Comparison of ENCODE assay signal across 20 cellular contexts in genomic region chr14:51593397-51593796, GRCh38. TPM values are rescaled to one million over a fixed set of nuclear protein-coding genes. Genes with fewer than 3 reads are reported as not detected.
DNase-seq lines count a peak whose midpoint lies in the region; ATAC-seq and TF ChIP-seq lines count a peak whose summit lies in the region.
"Had no signal": no experiment of that assay in that cellular context is flagged by ENCODE, and none has a peak within 500 bp of the region (broad histone marks: within the 10 kb centered on the region; RNA-seq: fewer than 3 reads in every experiment).

No MANE protein-coding gene starts in this region.

- intact Hi-C loops in Panc1 (cut with micrococcal nuclease; ENCODE audit: unreplicated experiment) = no loop called here
- intact Hi-C loops in dorsolateral prefrontal cortex (cut with DNase I) = no loop called here

- H3K23ac ChIP-seq in mesenchymal stem cell (ENCODE audit: low read length in 2 of 2) = no peak overlapping the region

- TF ChIP-seq CTCF in Panc1 (IDR thresholded peaks at IDR 0.05) (no peak), dorsolateral prefrontal cortex (IDR thresholded peaks at IDR 0.05 in 54 of 56, conservative IDR thresholded peaks at IDR 0.05 in 2 of 56; ENCODE audit: low read depth in 1 of 56, partially characterized antibody in 56 of 56) (no peak)

- peak overlapping the region in 1 of 2 experiments; percentile 15 for H2BK12ac ChIP-seq in mesenchymal stem cell (ENCODE audit: low read length in 2 of 2)

- no TSS peak for BruUV-seq in Panc1 (replicated peaks; lab: Mats Ljungman, UMichigan)

- CTCF ChIA-PET in Panc1 (lab: Charles Lee) = no interaction called here

- no peak overlapping the region for H2BK15ac ChIP-seq in mesenchymal stem cell (ENCODE audit: low read depth, poor library complexity, severe bottlenecking)

- H3K79me1 ChIP-seq in mesenchymal stem cell (replicated peaks; ENCODE audit: low read length, poor library complexity, severe bottlenecking) = no peaks in the 10 kb centered on the region

- no peak overlapping the region for H3K4ac ChIP-seq in mesenchymal stem cell (ENCODE audit: low read depth in 1 of 2, low read length in 2 of 2)

- H3K27me3 ChIP-seq in Panc1 (ENCODE audit: control insufficient read depth, insufficient read depth, low read length) = no peaks in the 10 kb centered on the region
- no peaks in the 10 kb centered on the region for H3K27me3 ChIP-seq in mesenchymal stem cell (ENCODE audit: control insufficient read depth in 1 of 2, insufficient read depth in 1 of 2, low read length in 2 of 2)
- H3K27me3 ChIP-seq in dorsolateral prefrontal cortex = no peaks in the 10 kb centered on the region

- no peak overlapping the region for H3K18ac ChIP-seq in mesenchymal stem cell (ENCODE audit: low read depth in 1 of 2, low read length in 2 of 2)

- no peak overlapping the region for H2AFZ ChIP-seq in mesenchymal stem cell (ENCODE audit: low read depth, low read length)

- H3K4me1 ChIP-seq in Panc1 (ENCODE audit: control insufficient read depth, insufficient read depth, low read length) = no peaks in the 10 kb centered on the region
- peaks cover 6% of the 10 kb centered on the region for H3K4me1 ChIP-seq in mesenchymal stem cell (ENCODE audit: control insufficient read depth, insufficient read depth, low read depth, low read length)

- H3K36me3 ChIP-seq in Panc1 (ENCODE audit: control insufficient read depth, insufficient read depth, low read length) (no peaks in the 10 kb centered on the region), mesenchymal stem cell (ENCODE audit: control insufficient read depth in 1 of 2, insufficient read depth in 2 of 2, low read depth in 1 of 2, low read length in 2 of 2) (no peaks in the 10 kb centered on the region)

- ATAC-seq in Panc1 = peak; percentile 76; the same call in 1 of the 2 replicates
- ATAC-seq in GM18505 (IDR thresholded peaks at IDR 0.05; ENCODE audit: unreplicated experiment) = no peak
- no peak for ATAC-seq in HG03521 (IDR thresholded peaks at IDR 0.05; ENCODE audit: unreplicated experiment)
- ATAC-seq: activated CD8-positive, alpha-beta T cell treated with anti-CD3 and anti-CD28 coated beads for 36 hours; activated T-cell treated with anti-CD3 and anti-CD28 coated beads, Interleukin-2, amount 50 U/mL, for 4 hours; K562; left ventricle myocardium superior had no signal

- no peaks in the 10 kb centered on the region for H3K9me3 ChIP-seq in Panc1 (ENCODE audit: control insufficient read depth, insufficient read depth, low read depth, low read length)
- H3K9me3 ChIP-seq in mesenchymal stem cell (ENCODE audit: control insufficient read depth, low read length) = no peaks in the 10 kb centered on the region

- in situ Hi-C loops in Panc1 (cut with HindIII; ENCODE audit: low pct_unique_long_range_greater_than_20kb, low sequenced_read_pairs) = no loop called here

- H3K4me3 ChIP-seq in Panc1 (ENCODE audit: low read depth in 2 of 2, low read length in 2 of 2) (no peak overlapping the region), mesenchymal stem cell (ENCODE audit: insufficient read depth in 1 of 2, low read depth in 1 of 2, low read length in 2 of 2) (no peak overlapping the region), dorsolateral prefrontal cortex (peak overlapping the region in 1 of 59 donors; percentile 27)
- H3K4me3 ChIP-seq: K562, SK-N-MC had no signal

- WGBS in mesenchymal stem cell = 72% methylated on average over 4 of the region's 5 CpGs

- POLR2A ChIA-PET in Panc1 (lab: Charles Lee) = no interaction called here

- H4K91ac ChIP-seq in mesenchymal stem cell (ENCODE audit: low read length) = no peak overlapping the region

- no peak overlapping the region for H4K8ac ChIP-seq in mesenchymal stem cell (ENCODE audit: low read length)

- no peak overlapping the region for H3K4me2 ChIP-seq in mesenchymal stem cell (ENCODE audit: low read length, poor library complexity, severe bottlenecking)

- no peak overlapping the region for H2BK5ac ChIP-seq in mesenchymal stem cell (ENCODE audit: low read depth, low read length, poor library complexity, severe bottlenecking)

- H2BK120ac ChIP-seq in mesenchymal stem cell (ENCODE audit: low read depth, low read length) = no peak overlapping the region

- H3K27ac ChIP-seq in Panc1 (ENCODE audit: low read length) (no peak overlapping the region; the same call in 1 of the 2 replicates), mesenchymal stem cell (ENCODE audit: low read length, poor library complexity, severe bottlenecking) (no peak overlapping the region), dorsolateral prefrontal cortex (no peak overlapping the region)
- H3K27ac ChIP-seq: SK-N-MC had no signal

- H3K9ac ChIP-seq in mesenchymal stem cell (ENCODE audit: low read length) = no peak overlapping the region

- no peak overlapping the region for H2AK5ac ChIP-seq in mesenchymal stem cell (ENCODE audit: low read length, severe bottlenecking)

- H3K14ac ChIP-seq in mesenchymal stem cell (ENCODE audit: low read length in 2 of 2) = no peak overlapping the region

- no peak for TF ChIP-seq POLR2A in GM18505 (IDR thresholded peaks at IDR 0.05; ENCODE audit: borderline replicate concordance, extremely low read depth, insufficient read depth, insufficient read length)

- DNase-seq in ELR (ENCODE audit: low read depth) (peak; percentile 46), HCEC 1CT (peak; percentile 57), Panc1 (ENCODE audit: low read depth, low spot score) (no peak), mesenchymal stem cell (peak; percentile 46), dorsolateral prefrontal cortex (no peak)
- DNase-seq: activated CD4-positive, CD25-positive, alpha-beta regulatory T cell; activated CD8-positive, alpha-beta T cell treated with anti-CD3 and anti-CD28 coated beads for 36 hours; activated naive CD4-positive, alpha-beta T cell treated with anti-CD3 and anti-CD28 coated beads, Interleukin-2, amount 10 ng/mL, durations not matched to agents 7 days and 5 days; activated T-cell treated with anti-CD3 and anti-CD28 coated beads, Interleukin-2, amount 50 U/mL, for 4 hours; Calu3; effector memory CD4-positive, alpha-beta T cell; head of caudate nucleus; left ventricle myocardium superior; NCI-H1092; NCI-H2107; NCI-H526 had no signal

RNA-seq across cellular contexts. Expression of gene FRMD6, which starts 58.3 kb away (rescaled TPM):
- 40.7 TPM for total RNA-seq in Panc1 (2021; ENCODE audit: unreplicated experiment)
- polyA plus RNA-seq in Panc1 (2012; ENCODE audit: insufficient read length) = 36.3 TPM
- 92.4 TPM for polyA plus RNA-seq in mesenchymal stem cell (2013, experiment 1 of 2)
- polyA plus RNA-seq in mesenchymal stem cell (2013, experiment 2 of 2) = 92.2 TPM
- 10 to 100 TPM in 117 of 120 experiments, 1 to 10 TPM in 3; 9.1 to 40.7 (median 19.1) TPM for total RNA-seq in dorsolateral prefrontal cortex

Comparison
In these comparisons a context has a peak if more than half of its experiments do, and no peak if none do; other contexts are left out.
1. DNase-seq: peak in ELR (single experiment), HCEC 1CT (single experiment) and mesenchymal stem cell (single experiment); none in Panc1 (single experiment) and dorsolateral prefrontal cortex (0 of 10).